In genomic region chr2:73035899-73036778, GRCh38 we compare ENCODE assay signal across 13 cellular contexts. TPM values are rescaled to one million over a fixed set of nuclear protein-coding genes. Genes with fewer than 3 reads are reported as not detected.
A peak's percentile ranks its signal among the peaks of the same experiment; 100 is the strongest.
DNase-seq lines count a peak whose midpoint lies in the region; ATAC-seq, FAIRE-seq and TF ChIP-seq lines count a peak whose summit lies in the region.
"Had no signal": no experiment of that assay in that cellular context is flagged by ENCODE, and none has a peak within 500 bp of the region (broad histone marks: within the 10 kb centered on the region; RNA-seq: fewer than 3 reads in every experiment).

No MANE protein-coding gene starts in this region.

- no peaks in the 10 kb centered on the region for H3K79me2 ChIP-seq in astrocyte (ENCODE audit: insufficient read depth, low read length)

- H3K27ac Mint-ChIP-seq in astrocyte (ENCODE audit: unreplicated experiment) = no peak overlapping the region
- H3K27ac Mint-ChIP-seq: activated CD4-positive, alpha-beta memory T cell treated with anti-CD3 and anti-CD28 coated beads, Interleukin-2, amount 10 ng/mL, durations not matched to agents 7 days and 5 days; activated naive CD8-positive, alpha-beta T cell treated with anti-CD3 and anti-CD28 coated beads, Interleukin-2, amount 10 ng/mL, durations not matched to agents 7 days and 5 days had no signal

- FAIRE-seq in astrocyte (lab: Jason Lieb, UNC) = no peak

- peaks cover 21% of the 10 kb centered on the region for H3K36me3 Mint-ChIP-seq in astrocyte (ENCODE audit: low read depth, unreplicated experiment)
- H3K36me3 Mint-ChIP-seq: activated naive CD8-positive, alpha-beta T cell treated with anti-CD3 and anti-CD28 coated beads, Interleukin-2, amount 10 ng/mL, durations not matched to agents 7 days and 5 days had no signal

- no peak overlapping the region for H3K4me2 ChIP-seq in astrocyte (ENCODE audit: low read length)

- H3K9me3 ChIP-seq in astrocyte (ENCODE audit: insufficient read depth, low read depth, low read length) (no peaks in the 10 kb centered on the region), Peyer's patch (no peaks in the 10 kb centered on the region), sigmoid colon (no peaks in the 10 kb centered on the region)

- peaks cover 2% of the 10 kb centered on the region for H3K9me3 Mint-ChIP-seq in astrocyte (ENCODE audit: unreplicated experiment)
- H3K9me3 Mint-ChIP-seq: activated CD4-positive, alpha-beta memory T cell treated with anti-CD3 and anti-CD28 coated beads, Interleukin-2, amount 10 ng/mL, durations not matched to agents 7 days and 5 days; activated naive CD8-positive, alpha-beta T cell treated with anti-CD3 and anti-CD28 coated beads, Interleukin-2, amount 10 ng/mL, durations not matched to agents 7 days and 5 days had no signal

- 92 to 93% methylated on average over 6 of the region's 6 CpGs for WGBS in sigmoid colon, 2 donors

- TF ChIP-seq EP300 in sigmoid colon (IDR thresholded peaks at IDR 0.05) = no peak

- peak overlapping the region; percentile 88 for H3K27ac ChIP-seq in HL-60 (replicated peaks)
- no peak overlapping the region for H3K27ac ChIP-seq in astrocyte (ENCODE audit: low read depth, low read length)
- no peak overlapping the region for H3K27ac ChIP-seq in Peyer's patch
- H3K27ac ChIP-seq in sigmoid colon = no peak overlapping the region

- peaks cover 3% of the 10 kb centered on the region for H3K27me3 Mint-ChIP-seq in astrocyte (ENCODE audit: low read depth, unreplicated experiment)
- H3K27me3 Mint-ChIP-seq: activated CD4-positive, alpha-beta memory T cell treated with anti-CD3 and anti-CD28 coated beads, Interleukin-2, amount 10 ng/mL, durations not matched to agents 7 days and 5 days; activated naive CD8-positive, alpha-beta T cell treated with anti-CD3 and anti-CD28 coated beads, Interleukin-2, amount 10 ng/mL, durations not matched to agents 7 days and 5 days had no signal

- 0 out of 2 replicates have a peak, but pooled peaks have one; percentile 7 for TF ChIP-seq CTCF in BJ (IDR thresholded peaks at IDR 0.05; ENCODE audit: insufficient read depth, low read depth, low read length)
- no peak for TF ChIP-seq CTCF in HL-60 (IDR thresholded peaks at IDR 0.05; ENCODE audit: insufficient read depth, low read length)
- TF ChIP-seq CTCF in astrocyte (IDR thresholded peaks at IDR 0.05; ENCODE audit: insufficient read depth, low read depth, low read length) = peak; percentile 12
- no peak for TF ChIP-seq CTCF in Peyer's patch (IDR thresholded peaks at IDR 0.05)
- no peak for TF ChIP-seq CTCF in sigmoid colon (IDR thresholded peaks at IDR 0.05)

- ATAC-seq in GM19023 (IDR thresholded peaks at IDR 0.05; ENCODE audit: unreplicated experiment) = no peak

- no peaks in the 10 kb centered on the region for H3K27me3 ChIP-seq in BJ (ENCODE audit: control insufficient read depth, insufficient read depth, low read length)
- no peaks in the 10 kb centered on the region for H3K27me3 ChIP-seq in HL-60 (ENCODE audit: insufficient read depth, poor library complexity, severe bottlenecking)
- H3K27me3 ChIP-seq in astrocyte (ENCODE audit: insufficient read depth, low read length) = no peaks in the 10 kb centered on the region
- no peaks in the 10 kb centered on the region for H3K27me3 ChIP-seq in Peyer's patch
- H3K27me3 ChIP-seq in sigmoid colon = no peaks in the 10 kb centered on the region

- no peak overlapping the region for H3K4me3 Mint-ChIP-seq in astrocyte (ENCODE audit: unreplicated experiment)
- H3K4me3 Mint-ChIP-seq: activated CD4-positive, alpha-beta memory T cell treated with anti-CD3 and anti-CD28 coated beads, Interleukin-2, amount 10 ng/mL, durations not matched to agents 7 days and 5 days; activated naive CD8-positive, alpha-beta T cell treated with anti-CD3 and anti-CD28 coated beads, Interleukin-2, amount 10 ng/mL, durations not matched to agents 7 days and 5 days had no signal

- H4K20me1 ChIP-seq in astrocyte (ENCODE audit: insufficient read depth, low read length) = peaks cover 29% of the 10 kb centered on the region

- CTCF ChIA-PET in BJ (lab: Yijun Ruan, JAX) = no interaction called here

- peaks cover 7% of the 10 kb centered on the region for H3K36me3 ChIP-seq in BJ (ENCODE audit: control insufficient read depth, insufficient read depth, low read length)
- peaks cover 4% of the 10 kb centered on the region for H3K36me3 ChIP-seq in astrocyte (ENCODE audit: insufficient read depth, low read length)
- peaks cover 0 to 12% (median 0%) of the 10 kb centered on the region in 3 donors for H3K36me3 ChIP-seq in Peyer's patch
- peaks cover 0 to 10% (median 2%) of the 10 kb centered on the region in 4 donors for H3K36me3 ChIP-seq in sigmoid colon

- POLR2A ChIA-PET in BJ (lab: Charles Lee) = no interaction called here

- H3K4me1 Mint-ChIP-seq in astrocyte (ENCODE audit: low read depth, unreplicated experiment) = peaks cover 2% of the 10 kb centered on the region
- H3K4me1 Mint-ChIP-seq: activated CD4-positive, alpha-beta memory T cell treated with anti-CD3 and anti-CD28 coated beads, Interleukin-2, amount 10 ng/mL, durations not matched to agents 7 days and 5 days; activated naive CD8-positive, alpha-beta T cell treated with anti-CD3 and anti-CD28 coated beads, Interleukin-2, amount 10 ng/mL, durations not matched to agents 7 days and 5 days had no signal

- no peak overlapping the region for H2AFZ ChIP-seq in astrocyte (ENCODE audit: low read depth, low read length)

- no peak for TF ChIP-seq POLR2A in Peyer's patch (IDR thresholded peaks at IDR 0.05)
- no peak for TF ChIP-seq POLR2A in sigmoid colon (IDR thresholded peaks at IDR 0.05)

- H3K4me1 ChIP-seq in astrocyte (ENCODE audit: insufficient read depth, low read length) = no peaks in the 10 kb centered on the region
- H3K4me1 ChIP-seq in Peyer's patch = no peaks in the 10 kb centered on the region
- no peaks in the 10 kb centered on the region for H3K4me1 ChIP-seq in sigmoid colon

- intact Hi-C loops in sigmoid colon (cut with DNase I) = no loop called here

- no peak overlapping the region for H3K9ac ChIP-seq in astrocyte (ENCODE audit: low read length)

- H3K4me3 ChIP-seq in BJ (ENCODE audit: low read depth, low read length) (no peak overlapping the region), HL-60 (replicated peaks; ENCODE audit: insufficient read depth, low read length) (no peak overlapping the region), astrocyte (ENCODE audit: insufficient read depth, low read depth, low read length) (no peak overlapping the region), Peyer's patch (no peak overlapping the region), sigmoid colon (no peak overlapping the region)

- no peak for DNase-seq in BJ (ENCODE audit: low read depth)
- DNase-seq in HL-60 (ENCODE audit: low read depth in 1 of 2, low spot score in 1 of 2) = peak in 1 of 2 experiments; percentile 58
- DNase-seq in astrocyte (ENCODE audit: low read depth) = no peak
- DNase-seq in iPS-NIHi7 (ENCODE audit: extremely low spot score) = peak; percentile 67
- DNase-seq in Peyer's patch = no peak
- no peak for DNase-seq in NCI-H2196 (lab: John Stamatoyannopoulos, UW; ENCODE audit: unreplicated experiment)
- no peak for DNase-seq in sigmoid colon
- DNase-seq: activated CD4-positive, alpha-beta memory T cell treated with anti-CD3 and anti-CD28 coated beads, Interleukin-2, amount 10 ng/mL, durations not matched to agents 7 days and 5 days; activated naive CD8-positive, alpha-beta T cell treated with anti-CD3 and anti-CD28 coated beads, Interleukin-2, amount 10 ng/mL, durations not matched to agents 7 days and 5 days; NCI-H1417 treated with DMSO at 0.1 percent for 48 hours; NK-92 treated with Interleukin-12 subunit alpha and Interleukin-12 subunit beta, amount 100 ng/mL, for 24 hours; T-helper 2 cell had no signal

RNA-seq across cellular contexts. Expression of gene SFXN5, which starts 35.4 kb away (rescaled TPM):
- polyA plus RNA-seq in BJ (2011; rRNA removed) (10.8 and 11.5 TPM in 2 replicates), sigmoid colon (10 to 100 TPM in 2 of 3 donors, 1 to 10 TPM in 1; 5.4 to 15.3 (median 12.4) TPM)
- polyA minus RNA-seq in BJ (2011; rRNA and poly(A)+ RNA removed) = 13.8 and 22.9 TPM in 2 replicates
- total RNA-seq in astrocyte (14.9 and 15.9 TPM in 2 replicates), Peyer's patch (10 to 100 TPM; 22.9 to 55.4 (median 41.2) TPM), sigmoid colon (10 to 100 TPM in 2 of 4 donors, 1 to 10 TPM in 2; 6.7 to 27.1 (median 10.4) TPM)

Comparison
In these comparisons a context has a peak if more than half of its experiments do, and no peak if none do; other contexts are left out.
1. CTCF ChIP-seq: peak in BJ (single experiment) and astrocyte (single experiment); none in HL-60 (single experiment), Peyer's patch (0 of 6) and sigmoid colon (0 of 4).